12 cellular contexts compared by ENCODE assay signal in genomic region chr7:84144935-84145334, GRCh38. TPM values are rescaled to one million over a fixed set of nuclear protein-coding genes. Genes with fewer than 3 reads are reported as not detected.
"Had no signal": no experiment of that assay in that cellular context is flagged by ENCODE, and none has a peak within 500 bp of the region (broad histone marks: within the 10 kb centered on the region; RNA-seq: fewer than 3 reads in every experiment).

No MANE protein-coding gene starts in this region.

- H3K4me3 Mint-ChIP-seq: activated B cell treated with CpG ODN at 0.5 μM for 24 hours; activated CD4-positive, alpha-beta T cell treated with anti-CD3 and anti-CD28 coated beads, Interleukin-2, amount 10 ng/mL, durations not matched to agents 7 days and 5 days; activated naive CD4-positive, alpha-beta T cell treated with anti-CD3 and anti-CD28 coated beads for 36 hours; activated T-helper 17 cell treated with anti-CD3 and anti-CD28 coated beads, Interleukin-2, amount 50 U/mL, for 72 hours had no signal

- H3K4me1 ChIP-seq: left lung, parathyroid adenoma, thyroid gland had no signal

- H3K79me2 ChIP-seq: parathyroid adenoma had no signal

- DNase-seq: activated B cell treated with CpG ODN at 0.5 μM for 24 hours; activated CD4-positive, alpha-beta T cell treated with anti-CD3 and anti-CD28 coated beads, Interleukin-2, amount 10 ng/mL, durations not matched to agents 7 days and 5 days; activated CD8-positive, alpha-beta memory T cell treated with anti-CD3 and anti-CD28 coated beads for 24 hours; activated naive CD4-positive, alpha-beta T cell treated with anti-CD3 and anti-CD28 coated beads for 36 hours; foreskin melanocyte; head of caudate nucleus; left lung; retina; thyroid gland had no signal

- H3K27me3 Mint-ChIP-seq: activated B cell treated with CpG ODN at 0.5 μM for 24 hours; activated CD4-positive, alpha-beta T cell treated with anti-CD3 and anti-CD28 coated beads, Interleukin-2, amount 10 ng/mL, durations not matched to agents 7 days and 5 days; activated T-helper 17 cell treated with anti-CD3 and anti-CD28 coated beads, Interleukin-2, amount 50 U/mL, for 72 hours had no signal

- H3K27ac ChIP-seq: cardiac muscle cell, left lung, parathyroid adenoma, thyroid gland had no signal

- H3K4me1 Mint-ChIP-seq: activated B cell treated with CpG ODN at 0.5 μM for 24 hours; activated CD4-positive, alpha-beta T cell treated with anti-CD3 and anti-CD28 coated beads, Interleukin-2, amount 10 ng/mL, durations not matched to agents 7 days and 5 days; activated T-helper 17 cell treated with anti-CD3 and anti-CD28 coated beads, Interleukin-2, amount 50 U/mL, for 72 hours had no signal

- H3K27ac Mint-ChIP-seq: activated B cell treated with CpG ODN at 0.5 μM for 24 hours; activated CD4-positive, alpha-beta T cell treated with anti-CD3 and anti-CD28 coated beads, Interleukin-2, amount 10 ng/mL, durations not matched to agents 7 days and 5 days; activated naive CD4-positive, alpha-beta T cell treated with anti-CD3 and anti-CD28 coated beads for 36 hours; activated T-helper 17 cell treated with anti-CD3 and anti-CD28 coated beads, Interleukin-2, amount 50 U/mL, for 72 hours had no signal

- H3K4me3 ChIP-seq: cardiac muscle cell, left lung, thyroid gland had no signal

- H3K36me3 ChIP-seq: cardiac muscle cell, left lung, thyroid gland had no signal

- H3K9me3 Mint-ChIP-seq: activated naive CD4-positive, alpha-beta T cell treated with anti-CD3 and anti-CD28 coated beads for 36 hours; activated T-helper 17 cell treated with anti-CD3 and anti-CD28 coated beads, Interleukin-2, amount 50 U/mL, for 72 hours had no signal

- H2AFZ ChIP-seq: parathyroid adenoma had no signal

- H3K9me3 ChIP-seq: left lung, thyroid gland had no signal

- H3K27me3 ChIP-seq: cardiac muscle cell, left lung, thyroid gland had no signal

RNA-seq across cellular contexts. Expression of gene SEMA3A, which starts 49.7 kb away (rescaled TPM):
- total RNA-seq: activated B cell treated with CpG ODN at 0.5 μM for 24 hours had no signal
